10 cellular contexts compared by ENCODE assay signal in the genomic region with DNA sequence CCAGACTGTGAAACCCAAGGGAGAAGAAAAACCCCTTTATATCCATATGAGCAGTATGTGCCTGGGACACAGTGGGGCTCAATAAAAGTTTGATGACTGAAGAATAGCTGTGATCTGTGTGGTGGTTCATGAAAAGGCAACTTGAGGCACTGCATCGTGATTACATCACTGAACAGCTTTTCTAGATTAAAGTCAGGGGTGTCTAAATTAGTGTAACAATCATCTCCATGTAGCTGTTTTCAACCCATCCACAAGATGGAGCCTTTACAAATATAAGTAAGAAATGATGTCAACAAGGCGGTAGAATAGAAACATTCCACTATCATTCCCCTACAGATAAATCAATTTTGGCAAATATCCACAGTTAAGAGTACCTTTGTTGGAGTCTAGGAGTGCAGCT. TPM values are rescaled to one million over a fixed set of nuclear protein-coding genes. Genes with fewer than 3 reads are reported as not detected.
DNase-seq lines count a peak whose midpoint lies in the region; ATAC-seq and TF ChIP-seq lines count a peak whose summit lies in the region.
"Had no signal": no experiment of that assay in that cellular context is flagged by ENCODE, and none has a peak within 500 bp of the region (broad histone marks: within the 10 kb centered on the region; RNA-seq: fewer than 3 reads in every experiment).

No MANE protein-coding gene starts in this region.

- DNase-seq in DMS53 (lab: John Stamatoyannopoulos, UW), result peak; percentile 62
- DNase-seq in hepatocyte (ENCODE audit: low spot score), result no peak
- no peak for DNase-seq in lower leg skin (ENCODE audit: low spot score in 2 of 2)
- DNase-seq: NCI-H2029, psoas muscle, SW 1271 had no signal

- WGBS in hepatocyte (ENCODE audit: low lambda C conversion rate, missing lambda C conversion rate), result 87% methylated on average over 2 of the region's 2 CpGs
- WGBS in lower leg skin, 2 donors, result 78 to 92% methylated on average over 2 of the region's 2 CpGs

- H3K79me2 ChIP-seq in SU-DHL-6 (ENCODE audit: insufficient read depth, low read length), result no peaks in the 10 kb centered on the region
- no peaks in the 10 kb centered on the region for H3K79me2 ChIP-seq in hepatocyte

- H3F3A ChIP-seq in SU-DHL-6 (ENCODE audit: insufficient read depth), result no peaks in the 10 kb centered on the region

- no peaks in the 10 kb centered on the region for H3K4me1 ChIP-seq in hepatocyte (ENCODE audit: insufficient read depth)
- H3K4me1 ChIP-seq: psoas muscle had no signal

- H3K9me2 ChIP-seq in SU-DHL-6 (replicated peaks; ENCODE audit: insufficient read depth, low read length) (no peaks in the 10 kb centered on the region), hepatocyte (replicated peaks; ENCODE audit: insufficient read depth) (no peaks in the 10 kb centered on the region)

- H3K4me2 ChIP-seq in SU-DHL-6 (ENCODE audit: low read depth, low read length, poor library complexity, severe bottlenecking) (no peak overlapping the region), hepatocyte (no peak overlapping the region)

- H3K4me3 ChIP-seq in SU-DHL-6 (ENCODE audit: insufficient read depth, low read length, poor library complexity, severe bottlenecking) (no peak overlapping the region), hepatocyte (no peak overlapping the region), lower leg skin (ENCODE audit: low read depth, poor library complexity, severe bottlenecking) (no peak overlapping the region)
- H3K4me3 ChIP-seq: psoas muscle had no signal

- no peak for TF ChIP-seq POLR2A in lower leg skin (IDR thresholded peaks at IDR 0.05)

- no peaks in the 10 kb centered on the region for H4K20me1 ChIP-seq in SU-DHL-6 (ENCODE audit: low read depth, low read length)
- H4K20me1 ChIP-seq in hepatocyte (ENCODE audit: insufficient read depth, poor library complexity, severe bottlenecking), result no peaks in the 10 kb centered on the region

- TF ChIP-seq CTCF in SU-DHL-6 (IDR thresholded peaks at IDR 0.05; ENCODE audit: insufficient read depth, low read length, poor library complexity, severe bottlenecking), result peak; percentile 23
- peak; percentile 12 for TF ChIP-seq CTCF in hepatocyte (IDR thresholded peaks at IDR 0.05; ENCODE audit: poor library complexity)
- no peak for TF ChIP-seq CTCF in lower leg skin (IDR thresholded peaks at IDR 0.05)

- H3K36me3 ChIP-seq in SU-DHL-6 (ENCODE audit: low read length) (no peaks in the 10 kb centered on the region), hepatocyte (replicated peaks; ENCODE audit: insufficient read depth, low read depth) (no peaks in the 10 kb centered on the region)

- H3K27ac ChIP-seq in SU-DHL-6 (ENCODE audit: low read depth, low read length) (no peak overlapping the region), hepatocyte (no peak overlapping the region)
- H3K27ac ChIP-seq: psoas muscle had no signal

- H3K9ac ChIP-seq in SU-DHL-6 (ENCODE audit: low read length), result no peak overlapping the region

- H3K9me3 ChIP-seq in SU-DHL-6 (ENCODE audit: insufficient read depth, low read length) (no peaks in the 10 kb centered on the region), hepatocyte (ENCODE audit: low read depth) (peaks cover 8% of the 10 kb centered on the region)

- intact Hi-C loops in lower leg skin (cut with DNase I; ENCODE audit: low total_unique reads), result no loop called here

- ATAC-seq in GM19324 (IDR thresholded peaks at IDR 0.05; ENCODE audit: low FRiP score, unreplicated experiment) (peak; percentile 30), GM18517 (IDR thresholded peaks at IDR 0.05; ENCODE audit: unreplicated experiment) (no peak), HG02610 (IDR thresholded peaks at IDR 0.05; ENCODE audit: unreplicated experiment) (no peak)

- H2AFZ ChIP-seq in SU-DHL-6 (ENCODE audit: low read depth, low read length, severe bottlenecking) (no peak overlapping the region), hepatocyte (no peak overlapping the region)

- H3K27me3 ChIP-seq in SU-DHL-6 (ENCODE audit: low read length) (no peaks in the 10 kb centered on the region), hepatocyte (no peaks in the 10 kb centered on the region)

RNA-seq across cellular contexts. Expression of a gene that starts 55.5 kb away (rescaled TPM):
- total RNA-seq in hepatocyte, result 84.0 and 105 TPM in 2 replicates
- 38.7 and 53.9 TPM in 2 replicates for polyA plus RNA-seq in hepatocyte
- 10 to 100 TPM; 30.2 to 58.4 (median 44.9) TPM for total RNA-seq in lower leg skin

Comparison
In these comparisons a context has a peak if more than half of its experiments do, and no peak if none do; other contexts are left out.
1. CTCF ChIP-seq: peak in SU-DHL-6 (single experiment) and hepatocyte (single experiment); none in lower leg skin (0 of 3).